20 cellular contexts compared by ENCODE assay signal in the genomic region with DNA sequence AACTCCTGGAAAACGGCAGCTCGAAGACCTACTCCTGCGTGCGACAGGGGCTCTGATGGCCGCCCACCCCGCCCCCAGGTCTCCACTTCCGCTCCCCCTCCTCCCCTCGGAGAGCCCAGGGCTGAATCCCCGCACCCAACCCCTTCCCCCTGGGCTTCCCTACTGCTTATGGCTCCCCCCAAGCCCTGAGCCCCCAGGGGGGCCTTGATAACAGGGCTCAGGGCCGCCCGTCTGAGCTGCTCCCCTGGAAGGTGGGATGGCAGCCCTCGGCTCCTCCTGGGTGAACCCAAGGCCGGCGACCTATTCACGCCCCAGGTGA. TPM values are rescaled to one million over a fixed set of nuclear protein-coding genes. Genes with fewer than 3 reads are reported as not detected.
DNase-seq lines count a peak whose midpoint lies in the region; ATAC-seq and TF ChIP-seq lines count a peak whose summit lies in the region.
"Had no signal": no experiment of that assay in that cellular context is flagged by ENCODE, and none has a peak within 500 bp of the region (broad histone marks: within the 10 kb centered on the region; RNA-seq: fewer than 3 reads in every experiment).

No MANE protein-coding gene starts in this region.

- H3K27ac ChIP-seq in SK-N-SH (ENCODE audit: low read depth in 2 of 2, low read length in 1 of 2) (no peak overlapping the region), esophagus muscularis mucosa (replicated peaks in 1 of 4) (no peak overlapping the region), osteoblast (ENCODE audit: low read depth, low read length) (no peak overlapping the region)
- H3K27ac ChIP-seq: 22Rv1 had no signal

- TF ChIP-seq POLR2A in esophagus muscularis mucosa (IDR thresholded peaks at IDR 0.05; ENCODE audit: low read depth): no peak

- H3K27me3 ChIP-seq in SK-N-SH (ENCODE audit: insufficient read depth) (no peaks in the 10 kb centered on the region), esophagus muscularis mucosa (peaks cover 0 to 58% (median 0%) of the 10 kb centered on the region in 4 donors), osteoblast (ENCODE audit: insufficient read depth, low read length) (peaks cover 2% of the 10 kb centered on the region)

- H4K20me1 ChIP-seq in SK-N-SH (ENCODE audit: insufficient read depth) (no peaks in the 10 kb centered on the region), osteoblast (ENCODE audit: insufficient read depth, low read length) (no peaks in the 10 kb centered on the region)

- H3K36me3 ChIP-seq in SK-N-SH (replicated peaks in 1 of 2; ENCODE audit: control insufficient read depth in 1 of 2, insufficient read depth in 2 of 2, low read length in 1 of 2) (no peaks in the 10 kb centered on the region), esophagus muscularis mucosa (no peaks in the 10 kb centered on the region), osteoblast (ENCODE audit: insufficient read depth, low read length) (no peaks in the 10 kb centered on the region)
- H3K36me3 ChIP-seq: HAP-1 had no signal

- TF ChIP-seq EP300 in SK-N-SH (IDR thresholded peaks at IDR 0.05; ENCODE audit: borderline replicate concordance in 1 of 2, low read depth in 1 of 2, low read length in 1 of 2): no peak
- TF ChIP-seq EP300 in esophagus muscularis mucosa (IDR thresholded peaks at IDR 0.05): no peak

- H3K9me3 ChIP-seq in SK-N-SH (no peaks in the 10 kb centered on the region), esophagus muscularis mucosa (no peaks in the 10 kb centered on the region), osteoblast (ENCODE audit: low read depth, low read length) (no peaks in the 10 kb centered on the region)
- H3K9me3 ChIP-seq: HAP-1 had no signal

- peak; percentile 12 for DNase-seq in SK-N-SH
- peak; percentile 8 for DNase-seq in activated effector memory CD4-positive, alpha-beta T cell treated with anti-CD3 and anti-CD28 coated beads, Interleukin-2, amount 50 U/mL, for 16 hours
- DNase-seq in activated effector memory CD4-positive, alpha-beta T cell treated with Interleukin-2 at 50 U/mL for 16 hours: no peak
- peak; percentile 60 for DNase-seq in esophagus muscularis mucosa (ENCODE audit: extremely low spot score)
- peak; percentile 55 for DNase-seq in osteoblast (ENCODE audit: insufficient read length, low spot score, missing footprints)
- no peak for DNase-seq in putamen (ENCODE audit: low spot score)
- DNase-seq: COR-L47, DMS153, DMS79 treated with DMSO at 0.1 percent for 48 hours, EL, GOT3 had no signal

- ATAC-seq in SK-N-SH treated with all-trans-retinoic acid at 6 μM for 48 hours (no peak), GM18873 (IDR thresholded peaks at IDR 0.05; ENCODE audit: low FRiP score, unreplicated experiment) (no peak)
- ATAC-seq: CD8-positive, alpha-beta T cell had no signal

- intact Hi-C loops in esophagus muscularis mucosa (cut with DNase I): loop anchor here (10.0 kb wide), 1 partner anchor 676 kb away; no protein-coding TSS in a partner anchor

- WGBS in SK-N-SH (ENCODE audit: low lambda C conversion rate): 62% methylated on average over 10 of the region's 15 CpGs
- WGBS in esophagus muscularis mucosa: 84% methylated on average over 5 of the region's 15 CpGs

- no peaks in the 10 kb centered on the region for H3K9me2 ChIP-seq in SK-N-SH

- peaks cover 0 to 18% of the 10 kb centered on the region in 2 experiments; a peak in 1 of 4 replicates for H3K4me1 ChIP-seq in SK-N-SH (ENCODE audit: control insufficient read depth in 1 of 2, insufficient read depth in 2 of 2, low read depth in 1 of 2, low read length in 1 of 2)
- H3K4me1 ChIP-seq in esophagus muscularis mucosa: peaks cover 0 to 6% (median 2%) of the 10 kb centered on the region in 4 donors
- H3K4me1 ChIP-seq in osteoblast (ENCODE audit: insufficient read depth, low read length): no peaks in the 10 kb centered on the region
- H3K4me1 ChIP-seq: HAP-1 had no signal

- no peak for TF ChIP-seq RAD21 in SK-N-SH (IDR thresholded peaks at IDR 0.05; ENCODE audit: low read length)

- H3K4me3 ChIP-seq in SK-N-SH (ENCODE audit: low read depth in 2 of 2, low read length in 1 of 2) (no peak overlapping the region), esophagus muscularis mucosa (no peak overlapping the region), osteoblast (ENCODE audit: insufficient read depth, low read length) (no peak overlapping the region)
- H3K4me3 ChIP-seq: HAP-1 had no signal

- TF ChIP-seq CTCF in SK-N-SH (IDR thresholded peaks at IDR 0.05) (no peak), esophagus muscularis mucosa (IDR thresholded peaks at IDR 0.05) (no peak), osteoblast (IDR thresholded peaks at IDR 0.05; ENCODE audit: extremely low read depth, low read depth, low read length) (no peak)

- no peak overlapping the region for H3K9ac ChIP-seq in SK-N-SH

- no peaks in the 10 kb centered on the region for H3K79me2 ChIP-seq in SK-N-SH (ENCODE audit: insufficient read depth)
- no peaks in the 10 kb centered on the region for H3K79me2 ChIP-seq in osteoblast (ENCODE audit: insufficient read depth, low read length)

- H2AFZ ChIP-seq in SK-N-SH (ENCODE audit: low read depth): no peak overlapping the region
- H2AFZ ChIP-seq in osteoblast (ENCODE audit: low read length): no peak overlapping the region

- no peaks in the 10 kb centered on the region for H3F3A ChIP-seq in SK-N-SH (replicated peaks; ENCODE audit: insufficient read depth)

- CTCF ChIA-PET in SK-N-SH (lab: Yijun Ruan, JAX): interaction anchor here (1.0 kb wide), 1 partner anchor 348 kb away, joined by 4 read pairs; no protein-coding TSS in a partner anchor

- H3K4me2 ChIP-seq in SK-N-SH: no peak overlapping the region
- no peak overlapping the region for H3K4me2 ChIP-seq in osteoblast (ENCODE audit: insufficient read depth, low read length)

- POLR2A ChIA-PET in SK-N-SH (lab: Yijun Ruan, JAX): no interaction called here

TF ChIP-seq in SK-N-SH, 30 proteins besides CTCF, POLR2A, EP300 and RAD21 (continues in another document):
- TF ChIP-seq GATA2 (CRISPR knock-in tag; IDR thresholded peaks at IDR 0.05): no peak
- no peak for TF ChIP-seq CHD2 (IDR thresholded peaks at IDR 0.05; ENCODE audit: low read length, partially characterized antibody)
- TF ChIP-seq MXI1 (IDR thresholded peaks at IDR 0.05; ENCODE audit: low read depth, low read length): no peak
- no peak for TF ChIP-seq NRF1 (IDR thresholded peaks at IDR 0.05; ENCODE audit: low read depth, low read length)

TF ChIP-seq in SK-N-SH treated with all-trans-retinoic acid at 6 μM for 48 hours, 23 proteins besides CTCF, POLR2A, EP300 and RAD21 (continues in another document):
- no peak for TF ChIP-seq RARB (CRISPR knock-in tag; IDR thresholded peaks at IDR 0.05)
- TF ChIP-seq GLIS3 (CRISPR knock-in tag; IDR thresholded peaks at IDR 0.05): no peak
- TF ChIP-seq ZFP30 (CRISPR knock-in tag; IDR thresholded peaks at IDR 0.05): no peak
- TF ChIP-seq TCF4 (CRISPR knock-in tag; IDR thresholded peaks at IDR 0.05; ENCODE audit: borderline replicate concordance): no peak
- TF ChIP-seq CSDC2 (CRISPR knock-in tag; IDR thresholded peaks at IDR 0.05): no peak
- TF ChIP-seq, protein P1, sequence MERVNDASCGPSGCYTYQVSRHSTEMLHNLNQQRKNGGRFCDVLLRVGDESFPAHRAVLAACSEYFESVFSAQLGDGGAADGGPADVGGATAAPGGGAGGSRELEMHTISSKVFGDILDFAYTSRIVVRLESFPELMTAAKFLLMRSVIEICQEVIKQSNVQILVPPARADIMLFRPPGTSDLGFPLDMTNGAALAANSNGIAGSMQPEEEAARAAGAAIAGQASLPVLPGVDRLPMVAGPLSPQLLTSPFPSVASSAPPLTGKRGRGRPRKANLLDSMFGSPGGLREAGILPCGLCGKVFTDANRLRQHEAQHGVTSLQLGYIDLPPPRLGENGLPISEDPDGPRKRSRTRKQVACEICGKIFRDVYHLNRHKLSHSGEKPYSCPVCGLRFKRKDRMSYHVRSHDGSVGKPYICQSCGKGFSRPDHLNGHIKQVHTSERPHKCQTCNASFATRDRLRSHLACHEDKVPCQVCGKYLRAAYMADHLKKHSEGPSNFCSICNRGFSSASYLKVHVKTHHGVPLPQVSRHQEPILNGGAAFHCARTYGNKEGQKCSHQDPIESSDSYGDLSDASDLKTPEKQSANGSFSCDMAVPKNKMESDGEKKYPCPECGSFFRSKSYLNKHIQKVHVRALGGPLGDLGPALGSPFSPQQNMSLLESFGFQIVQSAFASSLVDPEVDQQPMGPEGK (CRISPR knock-in tag; IDR thresholded peaks at IDR 0.05; ENCODE audit: borderline replicate concordance): no peak
- TF ChIP-seq, protein P2, sequence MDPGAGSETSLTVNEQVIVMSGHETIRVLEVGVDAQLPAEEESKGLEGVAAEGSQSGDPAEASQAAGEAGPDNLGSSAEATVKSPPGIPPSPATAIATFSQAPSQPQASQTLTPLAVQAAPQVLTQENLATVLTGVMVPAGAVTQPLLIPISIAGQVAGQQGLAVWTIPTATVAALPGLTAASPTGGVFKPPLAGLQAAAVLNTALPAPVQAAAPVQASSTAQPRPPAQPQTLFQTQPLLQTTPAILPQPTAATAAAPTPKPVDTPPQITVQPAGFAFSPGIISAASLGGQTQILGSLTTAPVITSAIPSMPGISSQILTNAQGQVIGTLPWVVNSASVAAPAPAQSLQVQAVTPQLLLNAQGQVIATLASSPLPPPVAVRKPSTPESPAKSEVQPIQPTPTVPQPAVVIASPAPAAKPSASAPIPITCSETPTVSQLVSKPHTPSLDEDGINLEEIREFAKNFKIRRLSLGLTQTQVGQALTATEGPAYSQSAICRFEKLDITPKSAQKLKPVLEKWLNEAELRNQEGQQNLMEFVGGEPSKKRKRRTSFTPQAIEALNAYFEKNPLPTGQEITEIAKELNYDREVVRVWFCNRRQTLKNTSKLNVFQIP (CRISPR knock-in tag; IDR thresholded peaks at IDR 0.05; ENCODE audit: borderline replicate concordance, low read depth): no peak
- no peak for TF ChIP-seq PPARA (CRISPR knock-in tag; IDR thresholded peaks at IDR 0.05; ENCODE audit: borderline replicate concordance)
- TF ChIP-seq ZNF70 (CRISPR knock-in tag; IDR thresholded peaks at IDR 0.05): no peak
- no peak for TF ChIP-seq SNAI2 (CRISPR knock-in tag; IDR thresholded peaks at IDR 0.05)
- TF ChIP-seq ZNF565 (CRISPR knock-in tag; conservative IDR thresholded peaks at IDR 0.05; ENCODE audit: low read depth): no peak
- no peak for TF ChIP-seq ZNF8 (CRISPR knock-in tag; IDR thresholded peaks at IDR 0.05)

RNA-seq across cellular contexts. Expression of a gene that starts 30.4 kb away (rescaled TPM):
- not detected in 2 replicates for polyA plus RNA-seq in SK-N-SH (2012; rRNA removed)
- not detected in 2 replicates for polyA plus RNA-seq in SK-N-SH (2012; cell fraction: cytosol; rRNA removed)
- not detected in 2 replicates for polyA plus RNA-seq in SK-N-SH (2012; cell fraction: nucleus; rRNA removed)
- total RNA-seq in esophagus muscularis mucosa: not detected
- total RNA-seq in osteoblast: not detected in 2 replicates
- total RNA-seq: A673; CD8-positive, alpha-beta T cell; HT-29 had no signal
- polyA plus RNA-seq: BJ, CD14-positive monocyte had no signal

RNA-seq across cellular contexts. Expression of a gene that starts 47.4 kb away (rescaled TPM):
- 0.08 TPM in 1 of 2 replicates, not detected in the other for polyA plus RNA-seq in SK-N-SH (2012; rRNA removed)
- polyA plus RNA-seq in SK-N-SH (2012; cell fraction: cytosol; rRNA removed): not detected in 2 replicates
- polyA plus RNA-seq in SK-N-SH (2012; cell fraction: nucleus; rRNA removed): 0.06 TPM in 1 of 2 replicates, not detected in the other
- total RNA-seq in esophagus muscularis mucosa: not detected
- total RNA-seq in osteoblast: not detected in 2 replicates
- total RNA-seq: A673; CD8-positive, alpha-beta T cell; HT-29 had no signal
- polyA plus RNA-seq: BJ, CD14-positive monocyte had no signal

RNA-seq across cellular contexts. Expression of a gene that starts 54.2 kb away (rescaled TPM):
- polyA plus RNA-seq in SK-N-SH (2012; rRNA removed): not detected in 2 replicates
- polyA plus RNA-seq in SK-N-SH (2012; cell fraction: cytosol; rRNA removed): not detected in 2 replicates
- polyA plus RNA-seq in SK-N-SH (2012; cell fraction: nucleus; rRNA removed): not detected in 2 replicates
- total RNA-seq in esophagus muscularis mucosa (not detected), osteoblast (not detected in 2 replicates)
- total RNA-seq: A673; CD8-positive, alpha-beta T cell; HT-29 had no signal
- polyA plus RNA-seq: BJ, CD14-positive monocyte had no signal

Comparison
In these comparisons a context has a peak if more than half of its experiments do, and no peak if none do; other contexts are left out.
1. DNase-seq: peak in SK-N-SH (single experiment), activated effector memory CD4-positive, alpha-beta T cell treated with anti-CD3 and anti-CD28 coated beads, Interleukin-2, amount 50 U/mL, for 16 hours (single experiment), esophagus muscularis mucosa (single experiment) and osteoblast (single experiment); none in activated effector memory CD4-positive, alpha-beta T cell treated with Interleukin-2 at 50 U/mL for 16 hours (single experiment) and putamen (single experiment).